18 cellular contexts compared by ENCODE assay signal in the genomic region with DNA sequence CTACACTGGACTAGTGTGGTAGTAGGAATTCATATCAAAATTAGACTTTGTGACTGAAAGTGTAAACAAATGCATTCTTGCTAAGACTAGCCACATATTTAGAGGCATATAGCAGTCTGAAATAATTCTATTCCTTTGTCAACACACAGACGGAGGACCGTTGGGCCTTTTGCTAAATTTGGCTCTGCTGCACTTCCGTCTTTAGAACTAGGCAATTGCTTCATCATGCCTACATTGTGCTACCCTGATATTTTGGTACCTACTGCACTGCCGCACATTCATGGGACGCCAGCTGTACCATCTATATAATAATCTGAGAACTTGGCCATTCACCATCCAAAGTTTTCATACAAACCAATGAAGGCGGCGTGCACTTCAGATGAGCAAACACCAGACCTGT.
"Had no signal": no experiment of that assay in that cellular context is flagged by ENCODE, and none has a peak within 500 bp of the region (broad histone marks: within the 10 kb centered on the region; RNA-seq: fewer than 3 reads in every experiment).

No MANE protein-coding gene starts in this region.

- H3K36me3 ChIP-seq: colonic mucosa, lower lobe of right lung, transverse colon, uterus had no signal

- H3K27me3 ChIP-seq: colonic mucosa, transverse colon, uterus had no signal

- ATAC-seq: activated naive CD8-positive, alpha-beta T cell treated with anti-CD3 and anti-CD28 coated beads, Interleukin-2, amount 50 U/mL, for 24 hours; lower lobe of right lung had no signal

- H3K4me1 ChIP-seq: colonic mucosa, lower lobe of right lung, transverse colon, uterus had no signal

- H3K27ac ChIP-seq: colonic mucosa, lower lobe of right lung, transverse colon, uterus, VCaP had no signal

- DNase-seq: activated CD4-positive, alpha-beta T cell treated with anti-CD3 and anti-CD28 coated beads for 1 hour; activated CD8-positive, alpha-beta memory T cell treated with anti-CD3 and anti-CD28 coated beads for 24 hours; activated CD8-positive, alpha-beta memory T cell treated with anti-CD3 and anti-CD28 coated beads, Interleukin-2, amount 50 U/mL, for 48 hours; activated effector memory CD4-positive, alpha-beta T cell treated with Interleukin-2 at 50 U/mL for 16 hours; activated naive CD4-positive, alpha-beta T cell treated with anti-CD3 and anti-CD28 coated beads, Interleukin-2, amount 10 ng/mL, durations not matched to agents 7 days and 5 days; activated naive CD8-positive, alpha-beta T cell treated with anti-CD3 and anti-CD28 coated beads, Interleukin-2, amount 50 U/mL, for 24 hours; activated T-cell treated with anti-CD3 and anti-CD28 coated beads, Interleukin-2, amount 50 U/mL, for 48 hours; central memory CD4-positive, alpha-beta T cell; colonic mucosa; endodermal cell; foreskin melanocyte; lower lobe of right lung; occipital lobe; stimulated activated CD4-positive, alpha-beta T cell treated with anti-CD3 and anti-CD28 coated beads, Interleukin-2, amount 100 ng/mL, for 24 hours; stimulated activated naive CD4-positive, alpha-beta T cell treated with Interleukin-2 at 50 U/mL for 16 hours; transverse colon; uterus had no signal

- H3K9me3 ChIP-seq: colonic mucosa, lower lobe of right lung, transverse colon, uterus had no signal

- H3K4me3 ChIP-seq: colonic mucosa, lower lobe of right lung, transverse colon, uterus had no signal
